1 cellular context compared by ENCODE assay signal in genomic region chr2:106504192-106504591, GRCh38.
A peak's percentile ranks its signal among the peaks of the same experiment; 100 is the strongest.
TF ChIP-seq lines count a peak whose summit lies in the region.

No MANE protein-coding gene starts in this region.

TF ChIP-seq in HepG2, 621 proteins besides CTCF, POLR2A, EP300 and RAD21:
- peak; percentile 54; the same call in 1 of the 2 replicates for TF ChIP-seq ZNF121 (CRISPR knock-in tag; IDR thresholded peaks at IDR 0.05)
